Comparison of ENCODE assay signal across 23 cellular contexts in the genomic region with DNA sequence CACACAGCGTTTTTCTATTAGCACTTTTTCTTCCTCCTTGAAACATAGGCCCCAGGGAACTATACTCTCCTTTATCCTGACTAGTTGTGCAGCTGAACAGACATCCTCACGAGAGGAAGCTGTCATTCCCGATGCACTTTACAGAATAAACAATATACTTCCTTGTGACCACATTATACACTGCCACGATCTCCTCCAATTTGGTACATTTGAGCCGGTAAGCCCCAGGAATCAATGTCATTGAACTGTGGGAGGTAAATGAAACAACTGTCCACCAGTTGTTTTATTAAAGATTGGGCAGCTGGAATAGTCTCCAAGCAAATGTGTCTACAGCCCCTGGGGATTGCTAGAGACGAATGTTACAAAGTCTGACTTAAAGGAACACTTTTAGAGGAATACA.
DNase-seq lines count a peak whose midpoint lies in the region; ATAC-seq and TF ChIP-seq lines count a peak whose summit lies in the region.
"Had no signal": no experiment of that assay in that cellular context is flagged by ENCODE, and none has a peak within 500 bp of the region (broad histone marks: within the 10 kb centered on the region; RNA-seq: fewer than 3 reads in every experiment).

No MANE protein-coding gene starts in this region.

- BruUV-seq in Caco-2 (replicated peaks; lab: Mats Ljungman, UMichigan) = no TSS peak

- 74 to 90% methylated on average over 3 to 6 of the region's 6 CpGs for WGBS in endodermal cell (ENCODE audit: insufficient coverage in 1 of 2, insufficient read length in 1 of 2), 2 experiments
- WGBS in neuronal stem cell (ENCODE audit: extremely low coverage in 2 of 2, insufficient read length in 2 of 2, insufficient replicate concordance in 1 of 2), 2 donors = no CpG with 5 or more reads among the region's 6 CpGs
- 72 to 80% (median 73%) methylated on average over 6 of the region's 6 CpGs for WGBS in ovary, 3 donors

- H3K27ac Mint-ChIP-seq in endodermal cell (no peak overlapping the region), Caco-2 (ENCODE audit: unreplicated experiment) (no peak overlapping the region)
- H3K27ac Mint-ChIP-seq: CD4-positive, alpha-beta memory T cell had no signal

- H2BK5ac ChIP-seq in neuronal stem cell (ENCODE audit: low read length) = no peak overlapping the region

- H3K9me3 Mint-ChIP-seq in endodermal cell (peaks cover 25% of the 10 kb centered on the region), Caco-2 (ENCODE audit: unreplicated experiment) (peaks cover 10% of the 10 kb centered on the region)

- no peak overlapping the region for H3K9ac ChIP-seq in endodermal cell (ENCODE audit: extremely low read depth, low read length, poor library complexity, severe bottlenecking)
- no peak overlapping the region for H3K9ac ChIP-seq in neuronal stem cell (ENCODE audit: low read depth, low read length, poor library complexity)
- H3K9ac ChIP-seq: BLaER1 treated with 17β-estradiol and CSF1 and Interleukin-3, amounts not matched to agents 10 nM and 100 nM had no signal

- no peaks in the 10 kb centered on the region for H3K27me3 ChIP-seq in endodermal cell (ENCODE audit: control insufficient read depth, insufficient read depth, low read length, poor library complexity, severe bottlenecking)
- H3K27me3 ChIP-seq in neuronal stem cell (ENCODE audit: control insufficient read depth in 3 of 3, insufficient read depth in 3 of 3, low read depth in 1 of 3, low read length in 3 of 3) = no peaks in the 10 kb centered on the region
- H3K27me3 ChIP-seq in ovary = no peaks in the 10 kb centered on the region
- no peaks in the 10 kb centered on the region for H3K27me3 ChIP-seq in Caco-2 (replicated peaks; ENCODE audit: control insufficient read depth, insufficient read depth, low read length)
- H3K27me3 ChIP-seq: BLaER1 treated with 17β-estradiol and CSF1 and Interleukin-3, amounts not matched to agents 10 nM and 100 nM had no signal

- H3K27ac ChIP-seq in endodermal cell (ENCODE audit: low read depth, low read length) = peak overlapping the region; percentile 13
- H3K27ac ChIP-seq in neuronal stem cell (replicated peaks; ENCODE audit: low read length) = no peak overlapping the region
- no peak overlapping the region for H3K27ac ChIP-seq in ovary
- H3K27ac ChIP-seq: 22Rv1; BLaER1 treated with 17β-estradiol and CSF1 and Interleukin-3, amounts not matched to agents 10 nM and 100 nM had no signal

- no peak overlapping the region for H3K4me2 ChIP-seq in neuronal stem cell (ENCODE audit: insufficient read depth, low read length, poor library complexity, severe bottlenecking)
- H3K4me2 ChIP-seq: BLaER1 treated with 17β-estradiol and CSF1 and Interleukin-3, amounts not matched to agents 10 nM and 100 nM had no signal

- POLR2A ChIA-PET in Caco-2 (lab: Charles Lee) = no interaction called here

- no peak overlapping the region for H4K8ac ChIP-seq in neuronal stem cell (ENCODE audit: low read depth, low read length)

- H4K91ac ChIP-seq in neuronal stem cell (ENCODE audit: low read depth, low read length, poor library complexity) = no peak overlapping the region

- CTCF ChIA-PET in Caco-2 (lab: Charles Lee) = no interaction called here

- TF ChIP-seq EP300 in ovary (IDR thresholded peaks at IDR 0.05) = no peak

- no peaks in the 10 kb centered on the region for H3K79me1 ChIP-seq in neuronal stem cell (ENCODE audit: low read depth, low read length)

- H3K9me3 ChIP-seq in endodermal cell (ENCODE audit: control insufficient read depth, low read length) (peaks cover 4% of the 10 kb centered on the region), neuronal stem cell (replicated peaks in 1 of 2; ENCODE audit: control insufficient read depth in 2 of 2, insufficient read depth in 1 of 2, low read depth in 1 of 2, low read length in 2 of 2) (peaks cover 3 to 6% of the 10 kb centered on the region in 2 donors), ovary (no peaks in the 10 kb centered on the region), Caco-2 (peaks cover 7% of the 10 kb centered on the region)

- peak overlapping the region; percentile 56 for H2AFZ ChIP-seq in neuronal stem cell (ENCODE audit: low read length)

- no peaks in the 10 kb centered on the region for H3K4me1 Mint-ChIP-seq in endodermal cell
- H3K4me1 Mint-ChIP-seq in Caco-2 (ENCODE audit: low read depth, unreplicated experiment) = no peaks in the 10 kb centered on the region
- H3K4me1 Mint-ChIP-seq: CD4-positive, alpha-beta memory T cell had no signal

- H3K14ac ChIP-seq in neuronal stem cell (ENCODE audit: low read length) = no peak overlapping the region

- DNase-seq in DMS53 (lab: John Stamatoyannopoulos, UW) (peak; percentile 16), DMS53 treated with DMSO at 0.1 percent for 48 hours (lab: John Stamatoyannopoulos, UW; ENCODE audit: unreplicated experiment) (no peak), endodermal cell (no peak), neuronal stem cell (ENCODE audit: low spot score) (no peak), putamen (ENCODE audit: low spot score) (no peak), ovary (no peak), Caco-2 (no peak)
- DNase-seq: ACHN; Calu3; CD4-positive, alpha-beta memory T cell; DMS153; GDM1; KG1; NCI-H1105; NCI-H187; NCI-H774; SIG-M5 had no signal

- no peak for TF ChIP-seq POLR2A in ovary (IDR thresholded peaks at IDR 0.05)

- no peak for ATAC-seq in GM18868 (IDR thresholded peaks at IDR 0.05; ENCODE audit: unreplicated experiment)
- ATAC-seq: HCT116, Panc1, SK-N-SH treated with all-trans-retinoic acid at 6 μM for 48 hours had no signal

- H2BK15ac ChIP-seq in neuronal stem cell (ENCODE audit: low read length) = no peak overlapping the region

- H3K27me3 Mint-ChIP-seq in endodermal cell (ENCODE audit: insufficient read depth) (no peaks in the 10 kb centered on the region), Caco-2 (ENCODE audit: insufficient read depth, unreplicated experiment) (no peaks in the 10 kb centered on the region)
- H3K27me3 Mint-ChIP-seq: CD4-positive, alpha-beta memory T cell had no signal

- H3K4me1 ChIP-seq in endodermal cell (ENCODE audit: control insufficient read depth, insufficient read depth, low read length) (no peaks in the 10 kb centered on the region), neuronal stem cell (ENCODE audit: control insufficient read depth in 2 of 2, insufficient read depth in 1 of 2, low read depth in 1 of 2, low read length in 2 of 2) (no peaks in the 10 kb centered on the region), ovary (ENCODE audit: insufficient read depth) (no peaks in the 10 kb centered on the region), Caco-2 (no peaks in the 10 kb centered on the region)
- H3K4me1 ChIP-seq: BLaER1 treated with 17β-estradiol and CSF1 and Interleukin-3, amounts not matched to agents 10 nM and 100 nM had no signal

- H3K18ac ChIP-seq in neuronal stem cell (ENCODE audit: low read length) = no peak overlapping the region

- no peak overlapping the region for H3K23ac ChIP-seq in neuronal stem cell (ENCODE audit: low read depth, low read length, poor library complexity)

- no peak overlapping the region for H2BK120ac ChIP-seq in neuronal stem cell (ENCODE audit: low read depth, low read length)

- no peak for TF ChIP-seq CTCF in endodermal cell (conservative IDR thresholded peaks at IDR 0.05)
- TF ChIP-seq CTCF in ovary (IDR thresholded peaks at IDR 0.05) = no peak
- TF ChIP-seq CTCF in Caco-2 (IDR thresholded peaks at IDR 0.05; ENCODE audit: insufficient read depth in 1 of 2, low read depth in 1 of 2, low read length in 1 of 2, severe bottlenecking in 1 of 2, unreplicated experiment in 1 of 2) = no peak

- H3K4me3 Mint-ChIP-seq in endodermal cell (no peak overlapping the region), Caco-2 (ENCODE audit: unreplicated experiment) (no peak overlapping the region)
- H3K4me3 Mint-ChIP-seq: CD4-positive, alpha-beta memory T cell had no signal

- H2AK5ac ChIP-seq in neuronal stem cell (ENCODE audit: low read depth, low read length) = no peak overlapping the region

- no peak overlapping the region for H2BK12ac ChIP-seq in neuronal stem cell (ENCODE audit: low read length)

- peaks cover 8% of the 10 kb centered on the region for H3K36me3 Mint-ChIP-seq in endodermal cell (ENCODE audit: low read depth)
- H3K36me3 Mint-ChIP-seq in Caco-2 (ENCODE audit: insufficient read depth, unreplicated experiment) = no peaks in the 10 kb centered on the region
- H3K36me3 Mint-ChIP-seq: CD4-positive, alpha-beta memory T cell had no signal

- H3K4me3 ChIP-seq in endodermal cell (ENCODE audit: low read length) (no peak overlapping the region), neuronal stem cell (ENCODE audit: low read length in 2 of 2) (no peak overlapping the region), ovary (no peak overlapping the region), Caco-2 (ENCODE audit: low read depth, low read length) (no peak overlapping the region)
- H3K4me3 ChIP-seq: BLaER1 treated with 17β-estradiol and CSF1 and Interleukin-3, amounts not matched to agents 10 nM and 100 nM had no signal

- intact Hi-C loops in ovary (cut with DNase I) (no loop called here), Caco-2 (cut with micrococcal nuclease; ENCODE audit: unreplicated experiment) (no loop called here)

- no peaks in the 10 kb centered on the region for H3K36me3 ChIP-seq in endodermal cell (ENCODE audit: control insufficient read depth, insufficient read depth, low read length)
- H3K36me3 ChIP-seq in neuronal stem cell (replicated peaks in 1 of 2; ENCODE audit: control insufficient read depth in 2 of 2, insufficient read depth in 2 of 2, low read length in 2 of 2) = no peaks in the 10 kb centered on the region
- H3K36me3 ChIP-seq in ovary = no peaks in the 10 kb centered on the region
- no peaks in the 10 kb centered on the region for H3K36me3 ChIP-seq in Caco-2 (ENCODE audit: control insufficient read depth, insufficient read depth, low read length)
- H3K36me3 ChIP-seq: BLaER1 treated with 17β-estradiol and CSF1 and Interleukin-3, amounts not matched to agents 10 nM and 100 nM had no signal

- no peak overlapping the region for H3K4ac ChIP-seq in neuronal stem cell (ENCODE audit: low read length)
